Comparison of ENCODE assay signal across 8 cellular contexts in the genomic region with DNA sequence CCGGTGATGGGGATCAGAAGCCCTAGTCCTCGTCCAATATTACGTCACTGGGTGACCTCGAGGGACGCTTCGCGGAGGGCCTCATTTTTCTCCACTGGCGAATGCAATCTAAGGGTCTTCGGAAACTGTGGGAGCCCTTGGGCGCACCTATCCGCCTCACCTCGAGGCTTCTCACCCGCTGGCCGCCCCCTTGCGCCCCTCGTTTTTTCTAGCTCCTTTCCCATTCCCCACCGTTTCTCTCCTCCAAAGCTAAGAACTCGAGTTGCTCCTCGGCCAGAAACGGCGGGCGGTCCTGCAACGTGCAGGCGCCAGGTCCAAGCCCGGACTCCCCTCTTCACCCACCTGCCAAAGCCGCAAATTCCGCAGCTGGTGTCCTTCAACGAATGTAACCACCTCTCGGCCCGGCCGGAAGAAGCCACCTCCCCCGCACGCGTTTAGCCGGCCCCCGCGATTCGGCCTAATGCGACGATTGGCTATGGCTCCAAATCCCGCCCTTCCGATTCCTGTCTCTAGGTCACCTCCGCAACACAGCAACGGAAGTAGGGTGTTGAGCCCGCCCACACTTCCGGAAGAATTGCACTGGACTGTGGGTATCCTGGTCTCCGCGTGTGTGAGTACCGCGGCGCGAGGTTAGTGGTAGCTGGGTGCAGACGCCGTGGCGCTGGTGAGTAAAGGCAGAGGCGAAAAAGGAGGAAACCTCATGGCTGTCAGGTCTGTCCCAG. TPM values are rescaled to one million over a fixed set of nuclear protein-coding genes. Genes with fewer than 3 reads are reported as not detected.
DNase-seq lines count a peak whose midpoint lies in the region; ATAC-seq and TF ChIP-seq lines count a peak whose summit lies in the region.

A gene with protein sequence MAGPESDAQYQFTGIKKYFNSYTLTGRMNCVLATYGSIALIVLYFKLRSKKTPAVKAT (minus strand): TSS at position 409 of the 722 bp plus-strand sequence. CDS start 4,018 bp downstream, outside the sequence.
A gene with protein sequence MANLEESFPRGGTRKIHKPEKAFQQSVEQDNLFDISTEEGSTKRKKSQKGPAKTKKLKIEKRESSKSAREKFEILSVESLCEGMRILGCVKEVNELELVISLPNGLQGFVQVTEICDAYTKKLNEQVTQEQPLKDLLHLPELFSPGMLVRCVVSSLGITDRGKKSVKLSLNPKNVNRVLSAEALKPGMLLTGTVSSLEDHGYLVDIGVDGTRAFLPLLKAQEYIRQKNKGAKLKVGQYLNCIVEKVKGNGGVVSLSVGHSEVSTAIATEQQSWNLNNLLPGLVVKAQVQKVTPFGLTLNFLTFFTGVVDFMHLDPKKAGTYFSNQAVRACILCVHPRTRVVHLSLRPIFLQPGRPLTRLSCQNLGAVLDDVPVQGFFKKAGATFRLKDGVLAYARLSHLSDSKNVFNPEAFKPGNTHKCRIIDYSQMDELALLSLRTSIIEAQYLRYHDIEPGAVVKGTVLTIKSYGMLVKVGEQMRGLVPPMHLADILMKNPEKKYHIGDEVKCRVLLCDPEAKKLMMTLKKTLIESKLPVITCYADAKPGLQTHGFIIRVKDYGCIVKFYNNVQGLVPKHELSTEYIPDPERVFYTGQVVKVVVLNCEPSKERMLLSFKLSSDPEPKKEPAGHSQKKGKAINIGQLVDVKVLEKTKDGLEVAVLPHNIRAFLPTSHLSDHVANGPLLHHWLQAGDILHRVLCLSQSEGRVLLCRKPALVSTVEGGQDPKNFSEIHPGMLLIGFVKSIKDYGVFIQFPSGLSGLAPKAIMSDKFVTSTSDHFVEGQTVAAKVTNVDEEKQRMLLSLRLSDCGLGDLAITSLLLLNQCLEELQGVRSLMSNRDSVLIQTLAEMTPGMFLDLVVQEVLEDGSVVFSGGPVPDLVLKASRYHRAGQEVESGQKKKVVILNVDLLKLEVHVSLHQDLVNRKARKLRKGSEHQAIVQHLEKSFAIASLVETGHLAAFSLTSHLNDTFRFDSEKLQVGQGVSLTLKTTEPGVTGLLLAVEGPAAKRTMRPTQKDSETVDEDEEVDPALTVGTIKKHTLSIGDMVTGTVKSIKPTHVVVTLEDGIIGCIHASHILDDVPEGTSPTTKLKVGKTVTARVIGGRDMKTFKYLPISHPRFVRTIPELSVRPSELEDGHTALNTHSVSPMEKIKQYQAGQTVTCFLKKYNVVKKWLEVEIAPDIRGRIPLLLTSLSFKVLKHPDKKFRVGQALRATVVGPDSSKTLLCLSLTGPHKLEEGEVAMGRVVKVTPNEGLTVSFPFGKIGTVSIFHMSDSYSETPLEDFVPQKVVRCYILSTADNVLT (N-terminal part only) (plus strand): TSS at position 560 of the 722 bp plus-strand sequence. CDS start 1,801 bp downstream, outside the sequence.

- peak within 1 kb of the TSS; percentile 97 to 99 (median 99) for H3K4me3 Mint-ChIP-seq in nephron
- peak within 1 kb of the TSS; percentile 88 to 99 for H3K4me3 Mint-ChIP-seq in stimulated activated naive CD8-positive, alpha-beta T cell treated with anti-CD3 and anti-CD28 coated beads, Interleukin-15, amount 100 ng/mL, for 72 hours

- peak within 1 kb of the TSS; percentile 99 for H3K4me3 ChIP-seq in fibroblast of pulmonary artery (replicated peaks; ENCODE audit: low read depth, low read length)

- no peaks in the 10 kb centered on the region for H3K27me3 Mint-ChIP-seq in nephron (ENCODE audit: low read depth)
- no peaks in the 10 kb centered on the region for H3K27me3 Mint-ChIP-seq in stimulated activated naive CD8-positive, alpha-beta T cell treated with anti-CD3 and anti-CD28 coated beads, Interleukin-15, amount 100 ng/mL, for 72 hours

- peak; percentile 17 for TF ChIP-seq CTCF in fibroblast of pulmonary artery (IDR thresholded peaks at IDR 0.05; ENCODE audit: low read length, missing control alignments)
- TF ChIP-seq CTCF in nephron (IDR thresholded peaks at IDR 0.05; ENCODE audit: unreplicated experiment in 3 of 3): no peak

- ATAC-seq in stimulated activated naive CD8-positive, alpha-beta T cell treated with anti-CD3 and anti-CD28 coated beads, Interleukin-15, amount 100 ng/mL, for 72 hours: peak; percentile 100

- TF ChIP-seq POLR2A in Raji (IDR thresholded peaks at IDR 0.05; ENCODE audit: insufficient read depth, low read depth, low read length): peak; percentile 98

- H3K4me1 Mint-ChIP-seq in nephron: peaks cover 52% of the 10 kb centered on the region
- H3K4me1 Mint-ChIP-seq in stimulated activated naive CD8-positive, alpha-beta T cell treated with anti-CD3 and anti-CD28 coated beads, Interleukin-15, amount 100 ng/mL, for 72 hours: peaks cover 64% of the 10 kb centered on the region

- DNase-seq in ELF-1 (ENCODE audit: low read depth, low spot score): peak; percentile 99
- DNase-seq in H4 (ENCODE audit: low spot score): peak; percentile 98
- peak; percentile 98 for DNase-seq in LoVo (ENCODE audit: low spot score)
- peak; percentile 95 for DNase-seq in activated effector memory CD4-positive, alpha-beta T cell treated with Interleukin-2 at 50 U/mL for 16 hours
- DNase-seq in fibroblast of pulmonary artery (ENCODE audit: low read depth): peak; percentile 99
- DNase-seq in stimulated activated naive CD8-positive, alpha-beta T cell treated with anti-CD3 and anti-CD28 coated beads, Interleukin-15, amount 100 ng/mL, for 72 hours: peak; percentile 91 to 96

- H3K9me3 Mint-ChIP-seq in nephron: no peaks in the 10 kb centered on the region
- H3K9me3 Mint-ChIP-seq in stimulated activated naive CD8-positive, alpha-beta T cell treated with anti-CD3 and anti-CD28 coated beads, Interleukin-15, amount 100 ng/mL, for 72 hours: no peaks in the 10 kb centered on the region

- H3K27ac Mint-ChIP-seq in nephron: peak within 1 kb of the TSS; percentile 96 to 99 (median 98)
- peak within 1 kb of the TSS; percentile 90 to 99 for H3K27ac Mint-ChIP-seq in stimulated activated naive CD8-positive, alpha-beta T cell treated with anti-CD3 and anti-CD28 coated beads, Interleukin-15, amount 100 ng/mL, for 72 hours

- peaks cover 45% of the 10 kb centered on the region for H3K36me3 Mint-ChIP-seq in nephron (ENCODE audit: low read depth)

RNA-seq across cellular contexts. Expression of the first gene that starts in this region (rescaled TPM):
- 502 and 681 TPM in 2 replicates for total RNA-seq in H4 (2014; rRNA removed; shearing (Covaris generic))

RNA-seq across cellular contexts. Expression of the second gene that starts in this region (rescaled TPM):
- total RNA-seq in H4 (2014; rRNA removed; shearing (Covaris generic)): 15.9 and 20.0 TPM in 2 replicates

Comparison
In these comparisons a context has a peak if more than half of its experiments do, and no peak if none do; other contexts are left out.
1. Peak in every context shown above with its lines: DNase-seq, ATAC-seq and H3K4me3 ChIP-seq.